ENCODE assay signal across 1 cellular context in genomic region chr1:151907363-151908139, GRCh38.
TF ChIP-seq lines count a peak whose summit lies in the region.

No MANE protein-coding gene starts in this region.

TF ChIP-seq in SK-N-SH, 30 proteins besides CTCF, POLR2A, EP300 and RAD21 (continued from another document):
- TF ChIP-seq REST (IDR thresholded peaks at IDR 0.05; ENCODE audit: low read depth, low read length) (no peak), GABPA (IDR thresholded peaks at IDR 0.05; ENCODE audit: low read depth) (no peak)
